ENCODE assay signal across 17 cellular contexts in genomic region chr15:36364377-36364776, GRCh38.
"Had no signal": no experiment of that assay in that cellular context is flagged by ENCODE, and none has a peak within 500 bp of the region (broad histone marks: within the 10 kb centered on the region; RNA-seq: fewer than 3 reads in every experiment).

No MANE protein-coding gene starts in this region.

- H3K27ac Mint-ChIP-seq: activated CD4-positive, alpha-beta memory T cell treated with anti-CD3 and anti-CD28 coated beads, Interleukin-2, amount 10 ng/mL, durations not matched to agents 7 days and 5 days; activated CD4-positive, alpha-beta T cell treated with anti-CD3 and anti-CD28 coated beads for 36 hours; activated T-helper 17 cell treated with anti-CD3 and anti-CD28 coated beads, Interleukin-2, amount 50 U/mL, for 72 hours; naive thymus-derived CD4-positive, alpha-beta T cell; stimulated activated naive B cell treated with anti-CD40 and anti-IgM and Interleukin-4, amounts not matched to agents 10 μg/mL and 1 μg/mL and 100 μg/mL, for 72 hours; T-helper 2 cell treated with Interferon-gamma antibody and Interleukin-4, amounts not matched to agents 5 μg/mL and 100 μg/mL, for 36 hours; WTC11 had no signal

- H3K36me3 Mint-ChIP-seq: naive thymus-derived CD4-positive, alpha-beta T cell; stimulated activated naive B cell treated with anti-CD40 and anti-IgM and Interleukin-4, amounts not matched to agents 10 μg/mL and 1 μg/mL and 100 μg/mL, for 72 hours; WTC11 had no signal

- H3K36me3 ChIP-seq: brain microvascular endothelial cell, pancreas, right lobe of liver, spleen had no signal

- H3K27me3 Mint-ChIP-seq: activated CD4-positive, alpha-beta memory T cell treated with anti-CD3 and anti-CD28 coated beads, Interleukin-2, amount 10 ng/mL, durations not matched to agents 7 days and 5 days; activated CD4-positive, alpha-beta T cell treated with anti-CD3 and anti-CD28 coated beads for 36 hours; activated T-helper 17 cell treated with anti-CD3 and anti-CD28 coated beads, Interleukin-2, amount 50 U/mL, for 72 hours; central memory CD8-positive, alpha-beta T cell; stimulated activated naive B cell treated with anti-CD40 and anti-IgM and Interleukin-4, amounts not matched to agents 10 μg/mL and 1 μg/mL and 100 μg/mL, for 72 hours had no signal

- DNase-seq: activated CD4-positive, alpha-beta memory T cell treated with anti-CD3 and anti-CD28 coated beads, Interleukin-2, amount 10 ng/mL, durations not matched to agents 7 days and 5 days; activated CD4-positive, alpha-beta T cell treated with anti-CD3 and anti-CD28 coated beads for 36 hours; activated naive CD4-positive, alpha-beta T cell; activated T-cell treated with anti-CD3 and anti-CD28 coated beads, Interleukin-2, amount 50 U/mL, for 1 hour; brain microvascular endothelial cell; cortex of kidney; mesenchymal stem cell; naive thymus-derived CD4-positive, alpha-beta T cell; pancreas; right lobe of liver; spleen; stimulated activated naive B cell treated with anti-CD40 and anti-IgM and Interleukin-4, amounts not matched to agents 10 μg/mL and 1 μg/mL and 100 μg/mL, for 72 hours had no signal

- H3K27ac ChIP-seq: brain microvascular endothelial cell, pancreas, right lobe of liver, spleen had no signal

- H3K4me1 ChIP-seq: pancreas, right lobe of liver, spleen had no signal

- FAIRE-seq: pancreas had no signal

- H3K4me3 ChIP-seq: pancreas, right lobe of liver, spleen had no signal

- H3K27me3 ChIP-seq: brain microvascular endothelial cell, pancreas, right lobe of liver, spleen had no signal

- H3K9me3 Mint-ChIP-seq: activated CD4-positive, alpha-beta memory T cell treated with anti-CD3 and anti-CD28 coated beads, Interleukin-2, amount 10 ng/mL, durations not matched to agents 7 days and 5 days; T-helper 2 cell treated with Interferon-gamma antibody and Interleukin-4, amounts not matched to agents 5 μg/mL and 100 μg/mL, for 36 hours had no signal

- ATAC-seq: activated CD4-positive, alpha-beta T cell treated with anti-CD3 and anti-CD28 coated beads for 36 hours; activated T-helper 17 cell treated with anti-CD3 and anti-CD28 coated beads, Interleukin-2, amount 50 U/mL, for 72 hours; esophagus mucosa; naive thymus-derived CD4-positive, alpha-beta T cell; pancreas; right lobe of liver; stimulated activated naive B cell treated with anti-CD40 and anti-IgM and Interleukin-4, amounts not matched to agents 10 μg/mL and 1 μg/mL and 100 μg/mL, for 72 hours; WTC11 had no signal

- H3K9me3 ChIP-seq: pancreas, right lobe of liver, spleen had no signal

- H3K4me1 Mint-ChIP-seq: activated CD4-positive, alpha-beta memory T cell treated with anti-CD3 and anti-CD28 coated beads, Interleukin-2, amount 10 ng/mL, durations not matched to agents 7 days and 5 days; activated CD4-positive, alpha-beta T cell treated with anti-CD3 and anti-CD28 coated beads for 36 hours; activated T-helper 17 cell treated with anti-CD3 and anti-CD28 coated beads, Interleukin-2, amount 50 U/mL, for 72 hours; central memory CD8-positive, alpha-beta T cell; naive thymus-derived CD4-positive, alpha-beta T cell; stimulated activated naive B cell treated with anti-CD40 and anti-IgM and Interleukin-4, amounts not matched to agents 10 μg/mL and 1 μg/mL and 100 μg/mL, for 72 hours had no signal

- H3K4me3 Mint-ChIP-seq: activated CD4-positive, alpha-beta memory T cell treated with anti-CD3 and anti-CD28 coated beads, Interleukin-2, amount 10 ng/mL, durations not matched to agents 7 days and 5 days; activated CD4-positive, alpha-beta T cell treated with anti-CD3 and anti-CD28 coated beads for 36 hours; activated T-helper 17 cell treated with anti-CD3 and anti-CD28 coated beads, Interleukin-2, amount 50 U/mL, for 72 hours; central memory CD8-positive, alpha-beta T cell; naive thymus-derived CD4-positive, alpha-beta T cell; stimulated activated naive B cell treated with anti-CD40 and anti-IgM and Interleukin-4, amounts not matched to agents 10 μg/mL and 1 μg/mL and 100 μg/mL, for 72 hours; T-helper 2 cell treated with Interferon-gamma antibody and Interleukin-4, amounts not matched to agents 5 μg/mL and 100 μg/mL, for 36 hours; WTC11 had no signal
